1 cellular context compared by ENCODE assay signal in genomic region chrX:350534-351321, GRCh38.
TF ChIP-seq lines count a peak whose summit lies in the region.

No MANE protein-coding gene starts in this region.

TF ChIP-seq in GM23338, 12 proteins besides CTCF, POLR2A, EP300 and RAD21 (continued from another document):
- no peak for TF ChIP-seq ZNF462 (CRISPR knock-in tag; IDR thresholded peaks at IDR 0.05)
- TF ChIP-seq STAT1 (IDR thresholded peaks at IDR 0.05; ENCODE audit: unreplicated experiment): no peak
- no peak for TF ChIP-seq EZH2phosphoT487 (IDR thresholded peaks at IDR 0.05; ENCODE audit: unreplicated experiment)
- TF ChIP-seq JUNB (IDR thresholded peaks at IDR 0.05; ENCODE audit: unreplicated experiment): no peak
- no peak for TF ChIP-seq NANOG (IDR thresholded peaks at IDR 0.05; ENCODE audit: borderline replicate concordance)
